ENCODE assay signal across 1 cellular context in genomic region chr1:160104520-160104885, GRCh38.
TF ChIP-seq lines count a peak whose summit lies in the region.

No MANE protein-coding gene starts in this region.

TF ChIP-seq in GM12891, 5 proteins besides CTCF, POLR2A, EP300 and RAD21 (continued from another document):
- TF ChIP-seq SPI1 (IDR thresholded peaks at IDR 0.05; ENCODE audit: low read depth, low read length) (no peak), TAF1 (IDR thresholded peaks at IDR 0.05; ENCODE audit: low read depth, low read length) (no peak), POU2F2 (IDR thresholded peaks at IDR 0.05; ENCODE audit: low read depth, low read length) (no peak)
